27 cellular contexts compared by ENCODE assay signal in the genomic region with DNA sequence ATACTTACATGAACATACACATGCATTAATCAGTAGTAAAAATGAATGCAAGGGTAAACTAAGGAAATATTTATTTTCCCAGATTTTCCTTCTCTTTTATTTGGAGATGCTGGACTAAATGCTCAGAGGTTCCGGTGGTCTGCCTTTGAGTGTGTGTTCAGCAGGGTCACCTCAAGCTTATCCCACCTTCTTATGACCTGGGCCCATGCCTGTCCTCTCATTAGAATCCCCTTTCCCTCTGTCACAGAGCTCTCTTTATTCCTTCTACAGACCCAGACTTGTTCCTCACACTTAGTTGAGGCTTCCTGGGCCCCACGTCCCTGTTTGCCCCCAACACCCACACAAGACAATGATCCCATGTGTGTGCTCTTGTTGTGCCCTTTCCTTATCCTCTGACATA.
"Had no signal": no experiment of that assay in that cellular context is flagged by ENCODE, and none has a peak within 500 bp of the region (broad histone marks: within the 10 kb centered on the region; RNA-seq: fewer than 3 reads in every experiment).

No MANE protein-coding gene starts in this region.

- H3K9me3 Mint-ChIP-seq: activated CD4-positive, alpha-beta memory T cell treated with anti-CD3 and anti-CD28 coated beads, Interleukin-2, amount 10 ng/mL, durations not matched to agents 7 days and 5 days; activated naive CD4-positive, alpha-beta T cell treated with anti-CD3 and anti-CD28 coated beads, Interleukin-2, amount 10 ng/mL, durations not matched to agents 7 days and 5 days; T-cell had no signal

- DNase-seq: activated CD4-positive, alpha-beta memory T cell treated with anti-CD3 and anti-CD28 coated beads, Interleukin-2, amount 10 ng/mL, durations not matched to agents 7 days and 5 days; activated CD4-positive, alpha-beta T cell treated with anti-CD3 and anti-CD28 coated beads for 1 hour; activated CD4-positive, alpha-beta T cell treated with anti-CD3 and anti-CD28 coated beads for 48 hours; activated CD4-positive, CD25-positive, alpha-beta regulatory T cell; activated CD8-positive, alpha-beta memory T cell treated with anti-CD3 and anti-CD28 coated beads for 24 hours; activated CD8-positive, alpha-beta memory T cell treated with anti-CD3 and anti-CD28 coated beads, Interleukin-2, amount 10 ng/mL, durations not matched to agents 7 days and 5 days; activated CD8-positive, alpha-beta memory T cell treated with anti-CD3 and anti-CD28 coated beads, Interleukin-2, amount 50 U/mL, for 48 hours; activated effector memory CD4-positive, alpha-beta T cell treated with Interleukin-2 at 50 U/mL for 16 hours; activated naive CD4-positive, alpha-beta T cell treated with anti-CD3 and anti-CD28 coated beads, Interleukin-2, amount 10 ng/mL, durations not matched to agents 7 days and 5 days; activated T-cell treated with anti-CD3 and anti-CD28 coated beads, Interleukin-2, amount 50 U/mL, for 48 hours; amniotic stem cell; brain microvascular endothelial cell; central memory CD4-positive, alpha-beta T cell; NCI-H1105; NCI-H1417 treated with DMSO at 0.1 percent for 48 hours; NCI-H187 treated with DMSO at 0.1 percent for 48 hours; NCI-H2081 treated with DMSO at 0.1 percent for 48 hours; NCI-H345; NCI-H524 treated with DMSO at 0.1 percent for 48 hours; SHP77; SJCRH30; T-cell; T-helper 17 cell had no signal

- H3K4me3 Mint-ChIP-seq: activated CD4-positive, alpha-beta memory T cell treated with anti-CD3 and anti-CD28 coated beads, Interleukin-2, amount 10 ng/mL, durations not matched to agents 7 days and 5 days; activated CD8-positive, alpha-beta memory T cell treated with anti-CD3 and anti-CD28 coated beads, Interleukin-2, amount 10 ng/mL, durations not matched to agents 7 days and 5 days; activated naive CD4-positive, alpha-beta T cell treated with anti-CD3 and anti-CD28 coated beads, Interleukin-2, amount 10 ng/mL, durations not matched to agents 7 days and 5 days; activated naive CD8-positive, alpha-beta T cell; T-cell; T-helper 17 cell had no signal

- ATAC-seq: activated CD8-positive, alpha-beta memory T cell treated with anti-CD3 and anti-CD28 coated beads, Interleukin-2, amount 10 ng/mL, durations not matched to agents 7 days and 5 days; Panc1; T-cell; T-helper 17 cell had no signal

- H3K27ac ChIP-seq: brain microvascular endothelial cell, SJCRH30, SK-N-MC, VCaP had no signal

- H3K4me1 Mint-ChIP-seq: activated CD4-positive, alpha-beta memory T cell treated with anti-CD3 and anti-CD28 coated beads, Interleukin-2, amount 10 ng/mL, durations not matched to agents 7 days and 5 days; activated CD8-positive, alpha-beta memory T cell treated with anti-CD3 and anti-CD28 coated beads, Interleukin-2, amount 10 ng/mL, durations not matched to agents 7 days and 5 days; activated naive CD4-positive, alpha-beta T cell treated with anti-CD3 and anti-CD28 coated beads, Interleukin-2, amount 10 ng/mL, durations not matched to agents 7 days and 5 days; T-cell had no signal

- H3K4me3 ChIP-seq: SJCRH30, SK-N-MC had no signal

- H3K27ac Mint-ChIP-seq: activated CD4-positive, alpha-beta memory T cell treated with anti-CD3 and anti-CD28 coated beads, Interleukin-2, amount 10 ng/mL, durations not matched to agents 7 days and 5 days; activated CD8-positive, alpha-beta memory T cell treated with anti-CD3 and anti-CD28 coated beads, Interleukin-2, amount 10 ng/mL, durations not matched to agents 7 days and 5 days; activated naive CD4-positive, alpha-beta T cell treated with anti-CD3 and anti-CD28 coated beads, Interleukin-2, amount 10 ng/mL, durations not matched to agents 7 days and 5 days; activated naive CD8-positive, alpha-beta T cell; T-cell; T-helper 17 cell had no signal

- H3K36me3 ChIP-seq: brain microvascular endothelial cell, SJCRH30 had no signal

- H3K9me3 ChIP-seq: SJCRH30 had no signal

- H3K36me3 Mint-ChIP-seq: activated CD8-positive, alpha-beta memory T cell treated with anti-CD3 and anti-CD28 coated beads, Interleukin-2, amount 10 ng/mL, durations not matched to agents 7 days and 5 days; activated naive CD4-positive, alpha-beta T cell treated with anti-CD3 and anti-CD28 coated beads, Interleukin-2, amount 10 ng/mL, durations not matched to agents 7 days and 5 days; activated naive CD8-positive, alpha-beta T cell; T-cell had no signal

- H3K4me1 ChIP-seq: SJCRH30 had no signal
